Comparison of ENCODE assay signal across 17 cellular contexts in genomic region chr12:106945261-106945851, GRCh38.
"Had no signal": no experiment of that assay in that cellular context is flagged by ENCODE, and none has a peak within 500 bp of the region (broad histone marks: within the 10 kb centered on the region; RNA-seq: fewer than 3 reads in every experiment).

No MANE protein-coding gene starts in this region.

- ATAC-seq: left cardiac atrium; lower lobe of right lung; stimulated activated memory B cell treated with anti-CD40 and anti-IgM and Interleukin-4, amounts not matched to agents 10 μg/mL and 1 μg/mL and 100 μg/mL, for 72 hours had no signal

- H3K79me2 ChIP-seq: parathyroid adenoma had no signal

- H3K27ac ChIP-seq: lower lobe of right lung, parathyroid adenoma, VCaP had no signal

- H2AFZ ChIP-seq: parathyroid adenoma had no signal

- DNase-seq: activated CD4-positive, alpha-beta T cell treated with anti-CD3 and anti-CD28 coated beads for 1 hour; activated CD4-positive, alpha-beta T cell treated with anti-CD3 and anti-CD28 coated beads, Interleukin-2, amount 50 U/mL, for 4 hours; activated naive CD4-positive, alpha-beta T cell; activated naive CD8-positive, alpha-beta T cell treated with anti-CD3 and anti-CD28 coated beads, Interleukin-2, amount 10 ng/mL, durations not matched to agents 7 days and 5 days; activated T-cell treated with anti-CD3 and anti-CD28 coated beads for 4 hours; central memory CD4-positive, alpha-beta T cell; cortex of kidney; effector CD4-positive, alpha-beta T cell; glutamatergic neuron; immature natural killer cell; left cardiac atrium; lower lobe of right lung; midbrain; stimulated activated CD4-positive, alpha-beta T cell treated with anti-CD3 and anti-CD28 coated beads, Interleukin-2, amount 100 ng/mL, for 48 hours had no signal

- H3K4me1 ChIP-seq: lower lobe of right lung, parathyroid adenoma had no signal

- H3K4me3 ChIP-seq: lower lobe of right lung had no signal

- H3K36me3 ChIP-seq: lower lobe of right lung had no signal

- H3K9me3 ChIP-seq: lower lobe of right lung had no signal

- H3K9ac ChIP-seq: parathyroid adenoma had no signal
